25 cellular contexts compared by ENCODE assay signal in the genomic region with DNA sequence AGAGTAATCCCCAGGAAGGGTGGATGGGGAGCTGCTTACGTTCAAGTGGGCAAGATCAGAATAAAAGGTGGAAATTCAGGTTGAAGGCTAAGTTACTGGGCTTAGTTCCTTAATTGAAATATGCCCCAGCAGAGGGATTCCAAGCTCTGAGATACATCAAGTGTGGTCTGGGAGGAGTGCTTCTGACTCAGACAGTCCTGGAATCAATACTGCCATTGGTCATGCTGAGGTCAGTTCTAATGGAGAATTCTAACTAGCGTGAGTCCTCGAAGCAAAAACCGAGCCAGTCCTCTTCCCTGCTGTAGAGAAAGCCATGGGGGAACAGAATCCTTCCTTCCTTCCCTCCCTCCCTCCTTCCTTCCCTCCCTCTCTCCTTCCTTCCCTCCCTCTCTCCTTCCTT. TPM values are rescaled to one million over a fixed set of nuclear protein-coding genes. Genes with fewer than 3 reads are reported as not detected.
"Had no signal": no experiment of that assay in that cellular context is flagged by ENCODE, and none has a peak within 500 bp of the region (broad histone marks: within the 10 kb centered on the region; RNA-seq: fewer than 3 reads in every experiment).

No MANE protein-coding gene starts in this region.

- ATAC-seq: activated T-cell treated with anti-CD3 and anti-CD28 coated beads, Interleukin-2, amount 50 U/mL, for 72 hours; left lobe of liver; naive thymus-derived CD8-positive, alpha-beta T cell; right lobe of liver; stimulated activated effector memory CD8-positive, alpha-beta T cell treated with anti-CD3 and anti-CD28 coated beads, Interleukin-12 subunit alpha, Interleukin-12 subunit beta, amount 100 ng/mL, for 72 hours; stimulated activated naive CD8-positive, alpha-beta T cell treated with anti-CD3 and anti-CD28 coated beads, Interleukin-15, amount 100 ng/mL, for 72 hours had no signal

- H3K4me1 ChIP-seq: neural progenitor cell, right lobe of liver, suprapubic skin had no signal

- H3K4me3 ChIP-seq: lung, neural progenitor cell, right lobe of liver, suprapubic skin, tibial nerve had no signal

- H3K27me3 ChIP-seq: right lobe of liver, tibial nerve had no signal

- H3K36me3 ChIP-seq: neural progenitor cell, right lobe of liver, suprapubic skin, tibial nerve had no signal

- DNase-seq: activated CD4-positive, alpha-beta memory T cell treated with anti-CD3 and anti-CD28 coated beads for 36 hours; activated CD4-positive, alpha-beta T cell treated with anti-CD3 and anti-CD28 coated beads for 4 hours; activated CD4-positive, CD25-positive, alpha-beta regulatory T cell; activated effector memory CD4-positive, alpha-beta T cell treated with Interleukin-2 at 50 U/mL for 16 hours; activated naive CD4-positive, alpha-beta T cell treated with anti-CD3 and anti-CD28 coated beads for 36 hours; activated naive CD8-positive, alpha-beta T cell treated with anti-CD3 and anti-CD28 coated beads, Interleukin-2, amount 10 ng/mL, durations not matched to agents 7 days and 5 days; activated T-cell treated with anti-CD3 and anti-CD28 coated beads, Interleukin-2, amount 50 U/mL, for 72 hours; amniotic stem cell; cortex of kidney; endodermal cell; naive thymus-derived CD8-positive, alpha-beta T cell; posterior cingulate gyrus; right lobe of liver; small intestine; stimulated activated CD4-positive, alpha-beta T cell treated with anti-CD3 and anti-CD28 coated beads, Interleukin-2, amount 100 ng/mL, for 24 hours; stimulated activated naive CD8-positive, alpha-beta T cell treated with anti-CD3 and anti-CD28 coated beads, Interleukin-15, amount 100 ng/mL, for 72 hours; T-helper 9 cell had no signal

- H3K9me3 ChIP-seq: right lobe of liver, suprapubic skin had no signal

- H3K27ac ChIP-seq: epithelial cell of prostate, neural progenitor cell, right lobe of liver, suprapubic skin had no signal

RNA-seq across cellular contexts. Expression of a gene that starts 39.9 kb away (rescaled TPM):
- total RNA-seq: activated CD4-positive, alpha-beta memory T cell treated with anti-CD3 and anti-CD28 coated beads for 36 hours; activated naive CD8-positive, alpha-beta T cell treated with anti-CD3 and anti-CD28 coated beads, Interleukin-2, amount 10 ng/mL, durations not matched to agents 7 days and 5 days; activated T-cell treated with anti-CD3 and anti-CD28 coated beads, Interleukin-2, amount 50 U/mL, for 72 hours; glomerular endothelial cell; naive thymus-derived CD8-positive, alpha-beta T cell had no signal
